In genomic region chr4:66554844-66555243, GRCh38 we compare ENCODE assay signal across 17 cellular contexts.
DNase-seq lines count a peak whose midpoint lies in the region; ATAC-seq, FAIRE-seq and TF ChIP-seq lines count a peak whose summit lies in the region.
"Had no signal": no experiment of that assay in that cellular context is flagged by ENCODE, and none has a peak within 500 bp of the region (broad histone marks: within the 10 kb centered on the region; RNA-seq: fewer than 3 reads in every experiment).

No MANE protein-coding gene starts in this region.

- H2AK9ac ChIP-seq in IMR-90 (replicated peaks; ENCODE audit: low read depth, low read length, poor library complexity): no peak overlapping the region

- dilution Hi-C loops in IMR-90 (cut with HindIII; ENCODE audit: low sequenced_read_pairs, unreplicated experiment): no loop called here

- TF ChIP-seq CTCF in IMR-90 (conservative IDR thresholded peaks at IDR 0.05; ENCODE audit: low read depth, low read length) (no peak), foreskin keratinocyte (conservative IDR thresholded peaks at IDR 0.05) (no peak), smooth muscle cell (IDR thresholded peaks at IDR 0.05; ENCODE audit: borderline replicate concordance, insufficient read depth, poor library complexity, severe bottlenecking) (no peak)

- ATAC-seq in IMR-90 (ENCODE audit: low read depth): no peak
- ATAC-seq in foreskin keratinocyte: peak; percentile 90
- no peak for ATAC-seq in GM21723 (IDR thresholded peaks at IDR 0.05; ENCODE audit: unreplicated experiment)
- ATAC-seq: CD8-positive, alpha-beta T cell; Right ventricle myocardium inferior; SK-N-SH treated with all-trans-retinoic acid at 6 μM for 48 hours had no signal

- H3K18ac ChIP-seq in IMR-90 (ENCODE audit: low read depth, low read length): no peak overlapping the region

- no peak overlapping the region for H3K56ac ChIP-seq in IMR-90 (ENCODE audit: extremely low read depth, insufficient read depth, low read length)

- intact Hi-C loops in IMR-90 (cut with micrococcal nuclease): no loop called here

- peak overlapping the region; percentile 72 for H2BK5ac ChIP-seq in IMR-90 (ENCODE audit: low read depth, low read length, poor library complexity, severe bottlenecking)

- no peak overlapping the region for H2BK15ac ChIP-seq in IMR-90 (ENCODE audit: low read depth, low read length)

- no peaks in the 10 kb centered on the region for H3K79me1 ChIP-seq in IMR-90 (ENCODE audit: low read depth in 1 of 2, low read length in 2 of 2)

- H3K27me3 ChIP-seq in IMR-90 (ENCODE audit: control insufficient read depth, insufficient read depth, low read length): no peaks in the 10 kb centered on the region
- H3K27me3 ChIP-seq in foreskin keratinocyte: no peaks in the 10 kb centered on the region
- H3K27me3 ChIP-seq in smooth muscle cell (ENCODE audit: low read depth): no peaks in the 10 kb centered on the region

- no peak overlapping the region for H3K4me3 ChIP-seq in IMR-90 (ENCODE audit: insufficient read depth, low read depth, low read length)
- no peak overlapping the region for H3K4me3 ChIP-seq in smooth muscle cell
- H3K4me3 ChIP-seq: HAP-1, PC-9 had no signal

- no TSS peak for BruUV-seq in IMR-90 (replicated peaks; lab: Mats Ljungman, UMichigan)

- POLR2A ChIA-PET in IMR-90 (lab: Charles Lee; ENCODE audit: unreplicated experiment): no interaction called here

- H3K9me1 ChIP-seq in IMR-90 (ENCODE audit: insufficient read depth, low read length): no peaks in the 10 kb centered on the region

- H3K14ac ChIP-seq in IMR-90 (replicated peaks; ENCODE audit: low read depth, low read length): no peak overlapping the region

- no peaks in the 10 kb centered on the region for H3K4me1 ChIP-seq in IMR-90 (ENCODE audit: control insufficient read depth, insufficient read depth, low read length)
- peaks cover 26% of the 10 kb centered on the region for H3K4me1 ChIP-seq in foreskin keratinocyte
- no peaks in the 10 kb centered on the region for H3K4me1 ChIP-seq in smooth muscle cell (ENCODE audit: low read depth)

- DNase-seq in IMR-90 (no peak), amniotic epithelial cell (ENCODE audit: low read depth) (peak; percentile 5), foreskin keratinocyte (peak; percentile 63 to 80), smooth muscle cell (lab: John Stamatoyannopoulos, UW; ENCODE audit: unreplicated experiment) (no peak), NCI-H2107 treated with DMSO at 0.1 percent for 48 hours (lab: John Stamatoyannopoulos, UW; ENCODE audit: unreplicated experiment) (no peak), HTR-8/SVneo (ENCODE audit: insufficient read length, low spot score) (no peak)
- DNase-seq: CD8-positive, alpha-beta T cell; Kasumi-1; NCI-H1436; NCI-H2029 treated with DMSO at 0.1 percent for 48 hours; NCI-H526; NK-92 treated with Interleukin-12 subunit alpha and Interleukin-12 subunit beta, amount 100 ng/mL, for 24 hours; PC-9 had no signal

- H4K8ac ChIP-seq in IMR-90 (ENCODE audit: low read depth in 2 of 2, low read length in 2 of 2): peak overlapping the region in 1 of 2 experiments; percentile 33; a peak in 1 of 4 replicates

- no peak for TF ChIP-seq POLR2A in IMR-90 (IDR thresholded peaks at IDR 0.05; ENCODE audit: low read depth, low read length)

- no peak overlapping the region for H3K4ac ChIP-seq in IMR-90 (ENCODE audit: low read depth, low read length)

- H3K9me3 ChIP-seq in IMR-90 (ENCODE audit: control insufficient read depth, insufficient read depth, low read length) (no peaks in the 10 kb centered on the region; the same call in none of the 2 replicates), smooth muscle cell (replicated peaks; ENCODE audit: low read depth) (no peaks in the 10 kb centered on the region)
- H3K9me3 ChIP-seq: HAP-1 had no signal

- H4K91ac ChIP-seq in IMR-90 (ENCODE audit: insufficient read depth, low read depth, low read length): no peak overlapping the region

- H3F3A ChIP-seq in smooth muscle cell (ENCODE audit: low read depth): no peaks in the 10 kb centered on the region

- H3K4me2 ChIP-seq in IMR-90 (ENCODE audit: low read depth, low read length): no peak overlapping the region
- no peak overlapping the region for H3K4me2 ChIP-seq in smooth muscle cell
- H3K4me2 ChIP-seq: PC-9 had no signal

- no peak for FAIRE-seq in HTR-8/SVneo (lab: Jason Lieb, UNC)

- no peak overlapping the region for H4K5ac ChIP-seq in IMR-90 (ENCODE audit: low read depth, low read length)

- H3K36me3 ChIP-seq in IMR-90 (ENCODE audit: control insufficient read depth, insufficient read depth, low read length) (no peaks in the 10 kb centered on the region), smooth muscle cell (ENCODE audit: low read depth) (no peaks in the 10 kb centered on the region)
- H3K36me3 ChIP-seq: HAP-1 had no signal

- in situ Hi-C loops in IMR-90 (cut with MboI; ENCODE audit: low sequenced_read_pairs): no loop called here

- H3K23ac ChIP-seq in IMR-90 (ENCODE audit: low read depth, low read length): no peak overlapping the region

- H3K9ac ChIP-seq in IMR-90 (ENCODE audit: low read depth, low read length) (no peak overlapping the region), smooth muscle cell (ENCODE audit: low read depth) (no peak overlapping the region)

- CTCF ChIA-PET in IMR-90 (lab: Yijun Ruan, JAX): no interaction called here

- no peak overlapping the region for H2AK5ac ChIP-seq in IMR-90 (ENCODE audit: low read depth, low read length)

- H2AFZ ChIP-seq in IMR-90 (replicated peaks; ENCODE audit: low read length, poor library complexity) (no peak overlapping the region), smooth muscle cell (ENCODE audit: low read depth) (no peak overlapping the region)
- H2AFZ ChIP-seq: PC-9 had no signal

- H4K20me1 ChIP-seq in IMR-90 (ENCODE audit: insufficient read depth, low read length) (no peaks in the 10 kb centered on the region), smooth muscle cell (ENCODE audit: low read depth) (no peaks in the 10 kb centered on the region)

- H2BK20ac ChIP-seq in IMR-90 (ENCODE audit: low read depth, low read length): 0 out of 2 replicates have a peak overlapping the region, but pooled peaks have one; percentile 45

- H3K79me2 ChIP-seq in smooth muscle cell (ENCODE audit: low read depth): no peaks in the 10 kb centered on the region

- WGBS in IMR-90 (ENCODE audit: extremely low coverage in 2 of 2, insufficient read length in 1 of 2), 2 experiments: no CpG with 5 or more reads among the region's 2 CpGs
- WGBS in smooth muscle cell (ENCODE audit: low lambda C conversion rate): 58% methylated on average over 2 of the region's 2 CpGs

- H3K27ac ChIP-seq in IMR-90 (ENCODE audit: insufficient read depth, low read length) (no peak overlapping the region), foreskin keratinocyte (peak overlapping the region; percentile 1), smooth muscle cell (ENCODE audit: low read depth) (peak overlapping the region; percentile 42)
- H3K27ac ChIP-seq: PC-9 had no signal

- H2BK120ac ChIP-seq in IMR-90 (ENCODE audit: low read depth, low read length): peak overlapping the region; percentile 32; the same call in 1 of the 2 replicates

- no peak for TF ChIP-seq RAD21 in IMR-90 (IDR thresholded peaks at IDR 0.05; ENCODE audit: low read length)

TF ChIP-seq in IMR-90, 13 proteins besides CTCF, POLR2A, EP300 and RAD21:
- TF ChIP-seq RFX5 (IDR thresholded peaks at IDR 0.05; ENCODE audit: low read depth, low read length) (no peak), CHD1 (IDR thresholded peaks at IDR 0.05; ENCODE audit: low read depth, low read length) (no peak), MAFK (IDR thresholded peaks at IDR 0.05; ENCODE audit: low read depth, low read length) (no peak), CEBPB (IDR thresholded peaks at IDR 0.05; ENCODE audit: low read depth, low read length) (no peak), MAZ (IDR thresholded peaks at IDR 0.05; ENCODE audit: borderline replicate concordance, low read depth, low read length) (no peak), NFE2L2 (IDR thresholded peaks at IDR 0.05; ENCODE audit: low read depth, low read length) (no peak), BHLHE40 (IDR thresholded peaks at IDR 0.05; ENCODE audit: low read depth, low read length) (no peak), ELK1 (IDR thresholded peaks at IDR 0.05; ENCODE audit: borderline replicate concordance, low read depth, low read length) (no peak), SMC3 (IDR thresholded peaks at IDR 0.05; ENCODE audit: low read depth, low read length) (no peak)
TF ChIP-seq in IMR-90: peak in this region for 0.

Comparison
In these comparisons a context has a peak if more than half of its experiments do, and no peak if none do; other contexts are left out.
1. DNase-seq: peak in amniotic epithelial cell (single experiment) and foreskin keratinocyte (2 of 2); none in IMR-90 (single experiment), smooth muscle cell (single experiment), NCI-H2107 treated with DMSO at 0.1 percent for 48 hours (single experiment) and HTR-8/SVneo (single experiment).